Comparison of ENCODE assay signal across 20 cellular contexts in genomic region chr11:123564225-123564624, GRCh38.
DNase-seq lines count a peak whose midpoint lies in the region; ATAC-seq and TF ChIP-seq lines count a peak whose summit lies in the region.
"Had no signal": no experiment of that assay in that cellular context is flagged by ENCODE, and none has a peak within 500 bp of the region (broad histone marks: within the 10 kb centered on the region; RNA-seq: fewer than 3 reads in every experiment).

No MANE protein-coding gene starts in this region.

- ATAC-seq in effector memory CD8-positive, alpha-beta T cell (replicated peaks), result no peak
- ATAC-seq: GM12878, HCT116 had no signal

- no peaks in the 10 kb centered on the region for H3K36me3 Mint-ChIP-seq in effector memory CD8-positive, alpha-beta T cell (ENCODE audit: insufficient read depth)

- H3K27me3 ChIP-seq in thyroid gland, result no peaks in the 10 kb centered on the region
- H3K27me3 ChIP-seq: SJSA1 had no signal

- no peak for TF ChIP-seq CTCF in thyroid gland (IDR thresholded peaks at IDR 0.05)

- peaks cover 32 to 68% of the 10 kb centered on the region in 2 donors for H3K4me1 ChIP-seq in thyroid gland

- H3K27me3 Mint-ChIP-seq in effector memory CD8-positive, alpha-beta T cell, result no peaks in the 10 kb centered on the region

- H3K4me3 ChIP-seq in thyroid gland (replicated peaks in 1 of 3), result no peak overlapping the region
- H3K4me3 ChIP-seq: BLaER1 treated with 17β-estradiol and CSF1 and Interleukin-3, amounts not matched to agents 10 nM and 100 nM; GM12878; SJSA1 had no signal

- no peak overlapping the region for H3K4me3 Mint-ChIP-seq in effector memory CD8-positive, alpha-beta T cell

- 100% methylated on average over 3 of the region's 3 CpGs for WGBS in thyroid gland, 2 donors

- H3K27ac ChIP-seq in cingulate gyrus (ENCODE audit: low read depth, low read length) (peak overlapping the region; percentile 90), thyroid gland (peak overlapping the region in 1 of 3 donors; percentile 94)
- H3K27ac ChIP-seq: 22Rv1; BLaER1 treated with 17β-estradiol and CSF1 and Interleukin-3, amounts not matched to agents 10 nM and 100 nM; SJSA1 had no signal

- TF ChIP-seq POLR2A in thyroid gland (IDR thresholded peaks at IDR 0.05), result no peak

- H3K36me3 ChIP-seq in thyroid gland, result no peaks in the 10 kb centered on the region
- H3K36me3 ChIP-seq: BLaER1 treated with 17β-estradiol and CSF1 and Interleukin-3, amounts not matched to agents 10 nM and 100 nM; SJSA1 had no signal

- DNase-seq in SIG-M5 treated with dmso at 0.1 percent for 504 hours (lab: John Stamatoyannopoulos, UW; ENCODE audit: unreplicated experiment), result peak; percentile 43
- no peak for DNase-seq in SIG-M5 (lab: John Stamatoyannopoulos, UW)
- peak; percentile 27 for DNase-seq in NOMO-1 treated with dmso at 0.1 percent for 144 hours (lab: John Stamatoyannopoulos, UW; ENCODE audit: unreplicated experiment)
- no peak for DNase-seq in NCI-H2171 treated with DMSO at 0.1 percent for 48 hours (lab: John Stamatoyannopoulos, UW)
- DNase-seq in RPMI8226, result no peak
- DNase-seq in thyroid gland, result no peak
- DNase-seq in effector memory CD8-positive, alpha-beta T cell, result no peak
- DNase-seq: DND-41, NCI-H1105, NCI-H1694, NCI-H2107, NCI-H226, NCI-H524 treated with DMSO at 0.1 percent for 48 hours, OCI-M1 had no signal

- intact Hi-C loops in thyroid gland (cut with DNase I), result no loop called here

- H3K9me3 ChIP-seq in thyroid gland, result no peaks in the 10 kb centered on the region
- H3K9me3 ChIP-seq: BLaER1 treated with 17β-estradiol and CSF1 and Interleukin-3, amounts not matched to agents 10 nM and 100 nM; SJSA1 had no signal

- no peaks in the 10 kb centered on the region for H3K9me3 Mint-ChIP-seq in effector memory CD8-positive, alpha-beta T cell

- H3K4me1 Mint-ChIP-seq in effector memory CD8-positive, alpha-beta T cell (ENCODE audit: low read depth in 2 of 2), result peaks cover 4 to 10% of the 10 kb centered on the region in 2 donors

- H3K27ac Mint-ChIP-seq in effector memory CD8-positive, alpha-beta T cell, result no peak overlapping the region

Comparison
In these comparisons a context has a peak if more than half of its experiments do, and no peak if none do; other contexts are left out.
1. DNase-seq: peak in SIG-M5 treated with dmso at 0.1 percent for 504 hours (single experiment) and NOMO-1 treated with dmso at 0.1 percent for 144 hours (single experiment); none in SIG-M5 (single experiment), NCI-H2171 treated with DMSO at 0.1 percent for 48 hours (single experiment), RPMI8226 (single experiment), thyroid gland (0 of 2) and effector memory CD8-positive, alpha-beta T cell (0 of 3).